13 cellular contexts compared by ENCODE assay signal in the genomic region with DNA sequence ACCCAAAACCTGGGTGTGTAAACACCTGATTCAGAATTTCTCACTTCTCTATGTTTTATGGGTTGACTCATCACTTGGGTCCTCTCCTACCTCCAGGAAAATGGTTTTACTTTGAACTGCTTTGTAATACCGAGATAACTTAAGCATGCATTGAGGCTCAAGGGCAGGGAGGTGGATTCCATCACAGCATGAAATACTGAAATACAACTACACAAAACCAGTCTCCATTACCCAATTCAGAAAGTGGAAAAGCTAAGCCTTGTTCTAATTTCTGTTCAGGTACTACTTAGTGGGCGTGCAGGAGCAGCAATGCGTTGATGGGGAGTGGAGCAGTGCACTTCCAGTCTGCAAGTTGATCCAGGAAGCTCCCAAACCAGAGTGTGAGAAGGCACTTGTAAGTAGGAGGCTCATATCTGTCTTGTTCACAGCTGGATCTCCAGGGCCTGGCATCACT. TPM values are rescaled to one million over a fixed set of nuclear protein-coding genes. Genes with fewer than 3 reads are reported as not detected.
DNase-seq lines count a peak whose midpoint lies in the region; ATAC-seq, FAIRE-seq and TF ChIP-seq lines count a peak whose summit lies in the region.
"Had no signal": no experiment of that assay in that cellular context is flagged by ENCODE, and none has a peak within 500 bp of the region (broad histone marks: within the 10 kb centered on the region; RNA-seq: fewer than 3 reads in every experiment).

No MANE protein-coding gene starts in this region.

- no peaks in the 10 kb centered on the region for H3K79me2 ChIP-seq in PC-3 (ENCODE audit: low read length)
- no peaks in the 10 kb centered on the region for H3K79me2 ChIP-seq in HepG2 (ENCODE audit: insufficient read depth, low read length)

- H3K36me3 Mint-ChIP-seq in HFFc6 (ENCODE audit: low read depth) = no peaks in the 10 kb centered on the region
- H3K36me3 Mint-ChIP-seq: IgD-negative memory B cell had no signal

- no peak for TF ChIP-seq POLR2A in HepG2 (IDR thresholded peaks at IDR 0.05; ENCODE audit: insufficient read depth in 1 of 2, low read depth in 2 of 2, low read length in 2 of 2)

- no peaks in the 10 kb centered on the region for H3F3A ChIP-seq in PC-3 (ENCODE audit: low read length, unreplicated experiment)

- H3K27me3 ChIP-seq in PC-3 (ENCODE audit: low read length) = peaks cover 12% of the 10 kb centered on the region
- H3K27me3 ChIP-seq in HepG2 (ENCODE audit: control insufficient read depth in 1 of 2, insufficient read depth in 2 of 2, low read length in 2 of 2) = no peaks in the 10 kb centered on the region

- H3K9me2 ChIP-seq in PC-3 (replicated peaks; ENCODE audit: low read length) = no peaks in the 10 kb centered on the region

- H3K4me3 ChIP-seq in PC-3 (ENCODE audit: low read length) (no peak overlapping the region), HepG2 (replicated peaks in 1 of 3; ENCODE audit: insufficient read depth in 1 of 3, low read depth in 2 of 3, low read length in 3 of 3) (no peak overlapping the region)

- H3K27ac Mint-ChIP-seq in HFFc6 = no peak overlapping the region
- H3K27ac Mint-ChIP-seq: IgD-negative memory B cell had no signal

- H3K9ac ChIP-seq in PC-3 (ENCODE audit: low read length) (no peak overlapping the region), HepG2 (ENCODE audit: insufficient read depth, low read depth, low read length) (no peak overlapping the region)

- intact Hi-C loops in PC-3 (cut with micrococcal nuclease) (no loop called here), HepG2 (cut with micrococcal nuclease; ENCODE audit: unreplicated experiment) (no loop called here)

- FAIRE-seq in HepG2 (lab: Jason Lieb, UNC) = no peak
- FAIRE-seq: A204.1, urothelium cell line had no signal

- 96% methylated on average over 3 of the region's 3 CpGs for WGBS in HepG2 (ENCODE audit: low lambda C conversion rate)

- H3K9me3 ChIP-seq in PC-3 (ENCODE audit: low read length) (no peaks in the 10 kb centered on the region), HepG2 (ENCODE audit: low read length) (peaks cover 14% of the 10 kb centered on the region)

- H3K27ac ChIP-seq in PC-3 (ENCODE audit: low read length) (no peak overlapping the region), HepG2 (ENCODE audit: extremely low read length, insufficient read depth, low read length) (no peak overlapping the region)

- in situ Hi-C loops in HepG2 (cut with HindIII; ENCODE audit: extremely low pct_ligation_motif_present, low pct_unique_long_range_greater_than_20kb) = no loop called here

- peaks cover 6% of the 10 kb centered on the region; the same call in 1 of the 2 replicates for H3K4me1 Mint-ChIP-seq in HFFc6 (ENCODE audit: low read depth)

- TF ChIP-seq EP300 in HepG2 (IDR thresholded peaks at IDR 0.05; ENCODE audit: low read depth in 2 of 2, low read length in 2 of 2) (no peak), HepG2 (CRISPR knock-in tag; IDR thresholded peaks at IDR 0.05; ENCODE audit: borderline replicate concordance) (no peak)

- peaks cover 9% of the 10 kb centered on the region for H3K4me1 ChIP-seq in PC-3 (ENCODE audit: insufficient read depth, low read length)
- H3K4me1 ChIP-seq in HepG2 (ENCODE audit: insufficient read depth, low read length) = peaks cover 12% of the 10 kb centered on the region

- TF ChIP-seq CTCF in PC-3 (conservative IDR thresholded peaks at IDR 0.05; ENCODE audit: low read depth, low read length) (no peak), HepG2 (CRISPR knock-in tag; IDR thresholded peaks at IDR 0.05) (no peak), HFFc6 (IDR thresholded peaks at IDR 0.05) (no peak)

- TF ChIP-seq RAD21 in HepG2 (CRISPR knock-in tag; IDR thresholded peaks at IDR 0.05) = no peak

- peak overlapping the region; percentile 14; the same call in 1 of the 2 replicates for H3K4me2 ChIP-seq in PC-3 (ENCODE audit: low read length)
- H3K4me2 ChIP-seq in HepG2 (ENCODE audit: low read depth, low read length) = no peak overlapping the region

- BruUV-seq in PC-3 (replicated peaks; lab: Mats Ljungman, UMichigan) (no TSS peak), HepG2 (replicated peaks; lab: Mats Ljungman, UMichigan) (no TSS peak)

- H3K36me3 ChIP-seq in PC-3 (ENCODE audit: low read depth, low read length) = no peaks in the 10 kb centered on the region
- peaks cover 25 to 44% of the 10 kb centered on the region in 2 experiments for H3K36me3 ChIP-seq in HepG2 (replicated peaks in 1 of 2; ENCODE audit: control insufficient read depth in 1 of 2, insufficient read depth in 2 of 2, low read length in 2 of 2)

- H3K27me3 Mint-ChIP-seq in HFFc6 (ENCODE audit: insufficient read depth) = peaks cover 7% of the 10 kb centered on the region

- H4K20me1 ChIP-seq in PC-3 (ENCODE audit: low read length) (no peaks in the 10 kb centered on the region), HepG2 (ENCODE audit: insufficient read depth, low read length) (no peaks in the 10 kb centered on the region)

- peak; percentile 15 to 18 for DNase-seq in activated CD4-positive, alpha-beta T cell treated with anti-CD3 and anti-CD28 coated beads for 24 hours (ENCODE audit: low read depth in 2 of 2)
- no peak for DNase-seq in activated CD4-positive, alpha-beta T cell treated with anti-CD3 and anti-CD28 coated beads for 1 hour
- peak; percentile 89 for DNase-seq in PC-3
- peak; percentile 10 for DNase-seq in stimulated activated CD4-positive, alpha-beta T cell treated with anti-CD3 and anti-CD28 coated beads, Interleukin-4, amount 100 ng/mL, for 1 hour
- DNase-seq in AG20443 (ENCODE audit: low spot score) = no peak
- DNase-seq in HepG2 (ENCODE audit: low spot score) = no peak
- DNase-seq in HFFc6 = no peak
- DNase-seq: activated effector memory CD4-positive, alpha-beta T cell treated with anti-CD3 and anti-CD28 coated beads, Interleukin-2, amount 50 U/mL, for 16 hours; right cardiac atrium had no signal

- H3K9me3 Mint-ChIP-seq in HFFc6 = no peaks in the 10 kb centered on the region
- H3K9me3 Mint-ChIP-seq: IgD-negative memory B cell had no signal

- CTCF ChIA-PET in PC-3 (lab: Charles Lee) (no interaction called here), HepG2 (lab: Yijun Ruan, JAX; ENCODE audit: low intra/inter-chr PET ratio, low total read pairs) (no interaction called here)

- H2AFZ ChIP-seq in PC-3 (ENCODE audit: low read length) (no peak overlapping the region), HepG2 (ENCODE audit: low read length) (no peak overlapping the region)

- no peak overlapping the region for H3K4me3 Mint-ChIP-seq in HFFc6
- H3K4me3 Mint-ChIP-seq: IgD-negative memory B cell had no signal

- peak; percentile 90 for ATAC-seq in HG02678 (IDR thresholded peaks at IDR 0.05; ENCODE audit: unreplicated experiment)
- ATAC-seq in PC-3 = peak; percentile 93
- no peak for ATAC-seq in HepG2
- ATAC-seq: right cardiac atrium had no signal

- POLR2A ChIA-PET in PC-3 (lab: Charles Lee; ENCODE audit: unreplicated experiment) (no interaction called here), HepG2 (lab: Yijun Ruan, JAX) (no interaction called here)

RNA-seq across cellular contexts. Expression of a gene that starts 6.1 kb away (rescaled TPM):
- total RNA-seq in PC-3 (2014; rRNA removed) = not detected in 2 replicates
- 18.7 and 32.1 TPM in 2 replicates for total RNA-seq in HepG2 (2016; rRNA removed; fragmentation: Illumina TruSeq; extraction: Trizol)
- total RNA-seq in HepG2 (2016; cell fraction: cytosol; rRNA removed; fragmentation: Illumina TruSeq; extraction: Trizol; ENCODE audit: low read depth) = 3.0 and 3.6 TPM in 2 replicates
- total RNA-seq in HepG2 (2016; cell fraction: insoluble cytoplasmic fraction; rRNA removed; fragmentation: Illumina TruSeq; extraction: Trizol) = 20.0 and 32.8 TPM in 2 replicates
- 8.4 and 8.5 TPM in 2 replicates for total RNA-seq in HepG2 (2016; cell fraction: membrane; rRNA removed; fragmentation: Illumina TruSeq; extraction: Trizol)
- total RNA-seq in HepG2 (2016; cell fraction: nucleus; rRNA removed; fragmentation: Illumina TruSeq; extraction: Trizol) = 25.3 and 31.2 TPM in 2 replicates
- 60.1 and 86.3 TPM in 2 replicates for polyA plus RNA-seq in HepG2 (2011; rRNA removed)
- 31.3 and 80.8 TPM in 2 replicates for polyA plus RNA-seq in HepG2 (2011; cell fraction: cytosol; rRNA removed)
- polyA plus RNA-seq in HepG2 (2011; cell fraction: nucleus; rRNA removed) = 20.1 and 40.4 TPM in 2 replicates
- polyA plus RNA-seq in HepG2 (2012) = 27.8 and 31.2 TPM in 2 replicates
- 3.4 and 4.2 TPM in 2 replicates for polyA plus RNA-seq in HepG2 (2016; cell fraction: cytosol; fragmentation: Illumina TruSeq; extraction: Trizol; ENCODE audit: low read depth)
- polyA plus RNA-seq in HepG2 (2016; cell fraction: insoluble cytoplasmic fraction; fragmentation: Illumina TruSeq; extraction: Trizol; ENCODE audit: low read depth) = 24.1 and 24.2 TPM in 2 replicates
- 6.7 and 8.1 TPM in 2 replicates for polyA plus RNA-seq in HepG2 (2016; cell fraction: membrane; fragmentation: Illumina TruSeq; extraction: Trizol; ENCODE audit: low read depth)
- polyA plus RNA-seq in HepG2 (2016; cell fraction: nucleus; fragmentation: Illumina TruSeq; extraction: Trizol; ENCODE audit: insufficient read depth, low read depth) = 36.3 and 36.5 TPM in 2 replicates
- 2.9 and 24.1 TPM in 2 replicates for polyA minus RNA-seq in HepG2 (2011; rRNA and poly(A)+ RNA removed; ENCODE audit: low replicate concordance)
- polyA minus RNA-seq in HepG2 (2011; cell fraction: cytosol; rRNA and poly(A)+ RNA removed) = 15.5 and 33.3 TPM in 2 replicates
- polyA minus RNA-seq in HepG2 (2011; cell fraction: nucleus; rRNA and poly(A)+ RNA removed) = 16.2 and 28.8 TPM in 2 replicates
- not detected for total RNA-seq in HFFc6 (2021; fragmentation: NEBNext Ultra II Directional; extraction: Animal tissue kit (Norgen Biotek cat#: 25700))
- polyA plus RNA-seq: IgD-negative memory B cell, right cardiac atrium had no signal

RNA-seq across cellular contexts. Expression of a gene that starts 9.2 kb away (rescaled TPM):
- not detected in 2 replicates for total RNA-seq in PC-3 (2014; rRNA removed)
- total RNA-seq in HepG2 (2016; rRNA removed; fragmentation: Illumina TruSeq; extraction: Trizol) = 115 and 155 TPM in 2 replicates
- 32.6 and 35.5 TPM in 2 replicates for total RNA-seq in HepG2 (2016; cell fraction: cytosol; rRNA removed; fragmentation: Illumina TruSeq; extraction: Trizol; ENCODE audit: low read depth)
- total RNA-seq in HepG2 (2016; cell fraction: insoluble cytoplasmic fraction; rRNA removed; fragmentation: Illumina TruSeq; extraction: Trizol) = 103 and 158 TPM in 2 replicates
- 54.7 and 56.1 TPM in 2 replicates for total RNA-seq in HepG2 (2016; cell fraction: membrane; rRNA removed; fragmentation: Illumina TruSeq; extraction: Trizol)
- 137 and 149 TPM in 2 replicates for total RNA-seq in HepG2 (2016; cell fraction: nucleus; rRNA removed; fragmentation: Illumina TruSeq; extraction: Trizol)
- 266 and 267 TPM in 2 replicates for polyA plus RNA-seq in HepG2 (2011; rRNA removed)
- 125 and 190 TPM in 2 replicates for polyA plus RNA-seq in HepG2 (2011; cell fraction: cytosol; rRNA removed)
- polyA plus RNA-seq in HepG2 (2011; cell fraction: nucleus; rRNA removed) = 342 and 476 TPM in 2 replicates
- polyA plus RNA-seq in HepG2 (2012) = 127 and 145 TPM in 2 replicates
- polyA plus RNA-seq in HepG2 (2016; cell fraction: cytosol; fragmentation: Illumina TruSeq; extraction: Trizol; ENCODE audit: low read depth) = 28.4 and 30.6 TPM in 2 replicates
- 83.2 and 84.7 TPM in 2 replicates for polyA plus RNA-seq in HepG2 (2016; cell fraction: insoluble cytoplasmic fraction; fragmentation: Illumina TruSeq; extraction: Trizol; ENCODE audit: low read depth)
- 38.4 and 38.5 TPM in 2 replicates for polyA plus RNA-seq in HepG2 (2016; cell fraction: membrane; fragmentation: Illumina TruSeq; extraction: Trizol; ENCODE audit: low read depth)
- 222 and 224 TPM in 2 replicates for polyA plus RNA-seq in HepG2 (2016; cell fraction: nucleus; fragmentation: Illumina TruSeq; extraction: Trizol; ENCODE audit: insufficient read depth, low read depth)
- polyA minus RNA-seq in HepG2 (2011; rRNA and poly(A)+ RNA removed; ENCODE audit: low replicate concordance) = 81.3 and 321 TPM in 2 replicates
- polyA minus RNA-seq in HepG2 (2011; cell fraction: cytosol; rRNA and poly(A)+ RNA removed) = 34.7 and 50.0 TPM in 2 replicates
- polyA minus RNA-seq in HepG2 (2011; cell fraction: nucleus; rRNA and poly(A)+ RNA removed) = 175 and 265 TPM in 2 replicates
- total RNA-seq in HFFc6 (2021; fragmentation: NEBNext Ultra II Directional; extraction: Animal tissue kit (Norgen Biotek cat#: 25700)) = under 1 TPM in 5 of 6 experiments, not detected in 1; 0.15 to 0.59 (median 0.24) TPM
- polyA plus RNA-seq: IgD-negative memory B cell had no signal

RNA-seq across cellular contexts. Expression of a gene that starts 44.8 kb away (rescaled TPM):
- total RNA-seq in PC-3 (2014; rRNA removed) = 37.5 and 48.6 TPM in 2 replicates
- total RNA-seq in HepG2 (2016; rRNA removed; fragmentation: Illumina TruSeq; extraction: Trizol) = 9.4 and 10.6 TPM in 2 replicates
- 0.62 and 0.71 TPM in 2 replicates for total RNA-seq in HepG2 (2016; cell fraction: cytosol; rRNA removed; fragmentation: Illumina TruSeq; extraction: Trizol; ENCODE audit: low read depth)
- total RNA-seq in HepG2 (2016; cell fraction: insoluble cytoplasmic fraction; rRNA removed; fragmentation: Illumina TruSeq; extraction: Trizol) = 10.2 and 10.9 TPM in 2 replicates
- 2.7 and 2.9 TPM in 2 replicates for total RNA-seq in HepG2 (2016; cell fraction: membrane; rRNA removed; fragmentation: Illumina TruSeq; extraction: Trizol)
- 12.6 and 18.6 TPM in 2 replicates for total RNA-seq in HepG2 (2016; cell fraction: nucleus; rRNA removed; fragmentation: Illumina TruSeq; extraction: Trizol)
- 3.9 and 4.6 TPM in 2 replicates for polyA plus RNA-seq in HepG2 (2011; rRNA removed)
- 1.8 and 2.7 TPM in 2 replicates for polyA plus RNA-seq in HepG2 (2011; cell fraction: cytosol; rRNA removed)
- polyA plus RNA-seq in HepG2 (2011; cell fraction: nucleus; rRNA removed) = 8.6 and 10.6 TPM in 2 replicates
- 3.6 and 4.1 TPM in 2 replicates for polyA plus RNA-seq in HepG2 (2012)
- polyA plus RNA-seq in HepG2 (2016; cell fraction: cytosol; fragmentation: Illumina TruSeq; extraction: Trizol; ENCODE audit: low read depth) = 0.22 and 0.25 TPM in 2 replicates
- polyA plus RNA-seq in HepG2 (2016; cell fraction: insoluble cytoplasmic fraction; fragmentation: Illumina TruSeq; extraction: Trizol; ENCODE audit: low read depth) = 5.0 TPM in 2 replicates
- 0.60 and 0.72 TPM in 2 replicates for polyA plus RNA-seq in HepG2 (2016; cell fraction: membrane; fragmentation: Illumina TruSeq; extraction: Trizol; ENCODE audit: low read depth)
- polyA plus RNA-seq in HepG2 (2016; cell fraction: nucleus; fragmentation: Illumina TruSeq; extraction: Trizol; ENCODE audit: insufficient read depth, low read depth) = 16.4 and 17.0 TPM in 2 replicates
- 5.5 and 25.8 TPM in 2 replicates for polyA minus RNA-seq in HepG2 (2011; rRNA and poly(A)+ RNA removed; ENCODE audit: low replicate concordance)
- polyA minus RNA-seq in HepG2 (2011; cell fraction: cytosol; rRNA and poly(A)+ RNA removed) = 2.8 and 3.1 TPM in 2 replicates
- 11.5 and 15.7 TPM in 2 replicates for polyA minus RNA-seq in HepG2 (2011; cell fraction: nucleus; rRNA and poly(A)+ RNA removed)
- 1 to 10 TPM; 2.5 to 7.0 (median 3.2) TPM for total RNA-seq in HFFc6 (2021; fragmentation: NEBNext Ultra II Directional; extraction: Animal tissue kit (Norgen Biotek cat#: 25700))

RNA-seq across cellular contexts. Expression of a gene that starts 46.9 kb away (rescaled TPM):
- total RNA-seq in PC-3 (2014; rRNA removed) (54.0 and 63.9 TPM in 2 replicates), HepG2 (2016; rRNA removed; fragmentation: Illumina TruSeq; extraction: Trizol) (9.1 and 14.1 TPM in 2 replicates)
- total RNA-seq in HepG2 (2016; cell fraction: cytosol; rRNA removed; fragmentation: Illumina TruSeq; extraction: Trizol; ENCODE audit: low read depth) = 0.91 and 1.1 TPM in 2 replicates
- 9.1 and 13.9 TPM in 2 replicates for total RNA-seq in HepG2 (2016; cell fraction: insoluble cytoplasmic fraction; rRNA removed; fragmentation: Illumina TruSeq; extraction: Trizol)
- total RNA-seq in HepG2 (2016; cell fraction: membrane; rRNA removed; fragmentation: Illumina TruSeq; extraction: Trizol) = 5.3 and 5.7 TPM in 2 replicates
- total RNA-seq in HepG2 (2016; cell fraction: nucleus; rRNA removed; fragmentation: Illumina TruSeq; extraction: Trizol) = 14.7 and 16.3 TPM in 2 replicates
- 2.5 and 3.4 TPM in 2 replicates for polyA plus RNA-seq in HepG2 (2011; rRNA removed)
- polyA plus RNA-seq in HepG2 (2011; cell fraction: cytosol; rRNA removed) = 1.1 and 1.7 TPM in 2 replicates
- polyA plus RNA-seq in HepG2 (2011; cell fraction: nucleus; rRNA removed) = 4.1 and 4.8 TPM in 2 replicates
- 3.9 and 4.9 TPM in 2 replicates for polyA plus RNA-seq in HepG2 (2012)
- 0.36 and 0.38 TPM in 2 replicates for polyA plus RNA-seq in HepG2 (2016; cell fraction: cytosol; fragmentation: Illumina TruSeq; extraction: Trizol; ENCODE audit: low read depth)
- 9.5 and 10.5 TPM in 2 replicates for polyA plus RNA-seq in HepG2 (2016; cell fraction: insoluble cytoplasmic fraction; fragmentation: Illumina TruSeq; extraction: Trizol; ENCODE audit: low read depth)
- 2.4 and 2.5 TPM in 2 replicates for polyA plus RNA-seq in HepG2 (2016; cell fraction: membrane; fragmentation: Illumina TruSeq; extraction: Trizol; ENCODE audit: low read depth)
- polyA plus RNA-seq in HepG2 (2016; cell fraction: nucleus; fragmentation: Illumina TruSeq; extraction: Trizol; ENCODE audit: insufficient read depth, low read depth) = 15.7 and 15.8 TPM in 2 replicates
- 2.4 and 7.1 TPM in 2 replicates for polyA minus RNA-seq in HepG2 (2011; rRNA and poly(A)+ RNA removed; ENCODE audit: low replicate concordance)
- 3.2 and 3.8 TPM in 2 replicates for polyA minus RNA-seq in HepG2 (2011; cell fraction: cytosol; rRNA and poly(A)+ RNA removed)
- polyA minus RNA-seq in HepG2 (2011; cell fraction: nucleus; rRNA and poly(A)+ RNA removed) = 16.9 and 21.2 TPM in 2 replicates
- total RNA-seq in HFFc6 (2021; fragmentation: NEBNext Ultra II Directional; extraction: Animal tissue kit (Norgen Biotek cat#: 25700)) = 10 to 100 TPM in 1 of 6 experiments, 1 to 10 TPM in 5; 6.5 to 10.6 (median 7.1) TPM

Comparison
In these comparisons a context has a peak if more than half of its experiments do, and no peak if none do; other contexts are left out.
1. DNase-seq: peak in activated CD4-positive, alpha-beta T cell treated with anti-CD3 and anti-CD28 coated beads for 24 hours (2 of 2), PC-3 (single experiment) and stimulated activated CD4-positive, alpha-beta T cell treated with anti-CD3 and anti-CD28 coated beads, Interleukin-4, amount 100 ng/mL, for 1 hour (single experiment); none in activated CD4-positive, alpha-beta T cell treated with anti-CD3 and anti-CD28 coated beads for 1 hour (single experiment), AG20443 (single experiment), HepG2 (single experiment) and HFFc6 (single experiment).
2. RNA of a gene that starts 9.2 kb away (total RNA-seq): 32.6 to 158 TPM in HepG2; 0.15 to 0.59 TPM in HFFc6 and not detected in PC-3; every median in the first group is over 10 times any median in the second.